12 cellular contexts compared by ENCODE assay signal in genomic region chr1:19212167-19212566, GRCh38. TPM values are rescaled to one million over a fixed set of nuclear protein-coding genes. Genes with fewer than 3 reads are reported as not detected.
DNase-seq lines count a peak whose midpoint lies in the region; ATAC-seq and TF ChIP-seq lines count a peak whose summit lies in the region.
"Had no signal": no experiment of that assay in that cellular context is flagged by ENCODE, and none has a peak within 500 bp of the region (broad histone marks: within the 10 kb centered on the region; RNA-seq: fewer than 3 reads in every experiment).

No MANE protein-coding gene starts in this region.

- peak overlapping the region; percentile 55 for H3K4me3 Mint-ChIP-seq in activated T-cell treated with anti-CD3 and anti-CD28 coated beads, Interleukin-2, amount 50 U/mL, for 4 hours
- peak overlapping the region; percentile 4 for H3K4me3 Mint-ChIP-seq in osteocyte (ENCODE audit: unreplicated experiment)
- H3K4me3 Mint-ChIP-seq: activated B cell treated with CpG ODN at 0.5 μM for 24 hours had no signal

- H3K4me1 Mint-ChIP-seq in activated T-cell treated with anti-CD3 and anti-CD28 coated beads, Interleukin-2, amount 50 U/mL, for 4 hours (ENCODE audit: low read depth): peaks cover 63% of the 10 kb centered on the region
- peaks cover 42% of the 10 kb centered on the region for H3K4me1 Mint-ChIP-seq in osteocyte (ENCODE audit: unreplicated experiment)

- BruUV-seq in PC-3 (replicated peaks; lab: Mats Ljungman, UMichigan) (no TSS peak), mammary epithelial cell (replicated peaks; lab: Mats Ljungman, UMichigan) (no TSS peak)

- TF ChIP-seq CTCF in PC-3 (conservative IDR thresholded peaks at IDR 0.05; ENCODE audit: low read depth, low read length): no peak
- TF ChIP-seq CTCF in mammary epithelial cell (conservative IDR thresholded peaks at IDR 0.05 in 1 of 2, IDR thresholded peaks at IDR 0.05 in 1 of 2; ENCODE audit: extremely low read depth in 1 of 2, insufficient read depth in 1 of 2, low read depth in 1 of 2, low read length in 2 of 2): no peak
- no peak for TF ChIP-seq CTCF in osteocyte (IDR thresholded peaks at IDR 0.05)

- H3K27me3 Mint-ChIP-seq in activated T-cell treated with anti-CD3 and anti-CD28 coated beads, Interleukin-2, amount 50 U/mL, for 4 hours (ENCODE audit: low read depth): no peaks in the 10 kb centered on the region
- no peaks in the 10 kb centered on the region for H3K27me3 Mint-ChIP-seq in osteocyte (ENCODE audit: unreplicated experiment)
- H3K27me3 Mint-ChIP-seq: activated B cell treated with CpG ODN at 0.5 μM for 24 hours had no signal

- intact Hi-C loops in PC-3 (cut with micrococcal nuclease) (no loop called here), mammary epithelial cell (cut with micrococcal nuclease) (no loop called here)

- H3K9ac ChIP-seq in PC-3 (ENCODE audit: low read length): no peak overlapping the region; the same call in 1 of the 2 replicates
- H3K9ac ChIP-seq in mammary epithelial cell (ENCODE audit: insufficient read depth, low read length): no peak overlapping the region

- H3K27me3 ChIP-seq in PC-3 (ENCODE audit: low read length): no peaks in the 10 kb centered on the region
- H3K27me3 ChIP-seq in mammary epithelial cell (ENCODE audit: insufficient read depth, low read length): no peaks in the 10 kb centered on the region

- H4K20me1 ChIP-seq in PC-3 (ENCODE audit: low read length) (peaks cover 18% of the 10 kb centered on the region), mammary epithelial cell (ENCODE audit: insufficient read depth, low read length) (no peaks in the 10 kb centered on the region)

- H3K79me2 ChIP-seq in PC-3 (ENCODE audit: low read length) (peaks cover 74% of the 10 kb centered on the region), mammary epithelial cell (ENCODE audit: insufficient read depth, low read length) (peaks cover 84% of the 10 kb centered on the region)

- peaks cover 34% of the 10 kb centered on the region for H3K4me1 ChIP-seq in PC-3 (ENCODE audit: insufficient read depth, low read length)
- peaks cover 19% of the 10 kb centered on the region for H3K4me1 ChIP-seq in mammary epithelial cell (ENCODE audit: insufficient read depth, low read length)

- no peaks in the 10 kb centered on the region for H3K9me3 Mint-ChIP-seq in activated T-cell treated with anti-CD3 and anti-CD28 coated beads, Interleukin-2, amount 50 U/mL, for 4 hours
- no peaks in the 10 kb centered on the region for H3K9me3 Mint-ChIP-seq in osteocyte (ENCODE audit: unreplicated experiment)
- H3K9me3 Mint-ChIP-seq: activated B cell treated with CpG ODN at 0.5 μM for 24 hours had no signal

- H3K27ac Mint-ChIP-seq in osteocyte (ENCODE audit: unreplicated experiment): no peak overlapping the region

- dilution Hi-C loops in mammary epithelial cell (cut with HindIII; ENCODE audit: low sequenced_read_pairs): loop anchor here (5.0 kb wide), 1 partner anchor 45 kb away; no protein-coding TSS in a partner anchor

- in situ Hi-C loops in mammary epithelial cell (cut with MboI; ENCODE audit: low sequenced_read_pairs in 2 of 2): no loop called here

- H3K36me3 ChIP-seq in PC-3 (ENCODE audit: low read depth, low read length): peaks cover 22% of the 10 kb centered on the region
- H3K36me3 ChIP-seq in mammary epithelial cell (ENCODE audit: insufficient read depth, low read length): peaks cover 9% of the 10 kb centered on the region

- peaks cover 19% of the 10 kb centered on the region for H3K36me3 Mint-ChIP-seq in activated T-cell treated with anti-CD3 and anti-CD28 coated beads, Interleukin-2, amount 50 U/mL, for 4 hours (ENCODE audit: insufficient read depth)
- peaks cover 11% of the 10 kb centered on the region for H3K36me3 Mint-ChIP-seq in osteocyte (ENCODE audit: unreplicated experiment)

- no peak for DNase-seq in activated T-cell treated with anti-CD3 and anti-CD28 coated beads, Interleukin-2, amount 50 U/mL, for 4 hours
- DNase-seq in activated T-cell treated with anti-CD3 and anti-CD28 coated beads for 4 hours: no peak
- DNase-seq in PC-3: no peak
- no peak for DNase-seq in mammary epithelial cell
- no peak for DNase-seq in osteocyte (ENCODE audit: extremely low spot score, unreplicated experiment)
- DNase-seq in DMS 273 treated with DMSO at 0.1 percent for 48 hours (lab: John Stamatoyannopoulos, UW): no peak
- no peak for DNase-seq in GOT3 (lab: John Stamatoyannopoulos, UW)
- no peak for DNase-seq in NCI-H526 treated with DMSO at 0.1 percent for 48 hours (lab: John Stamatoyannopoulos, UW)
- DNase-seq: activated B cell treated with CpG ODN at 0.5 μM for 24 hours, activated gamma-delta T cell, MV-4-11, NCI-H510A had no signal

- ATAC-seq in activated T-cell treated with anti-CD3 and anti-CD28 coated beads, Interleukin-2, amount 50 U/mL, for 4 hours: no peak
- no peak for ATAC-seq in PC-3

- peak overlapping the region; percentile 98 for H3K4me2 ChIP-seq in PC-3 (ENCODE audit: low read length)
- H3K4me2 ChIP-seq in mammary epithelial cell (ENCODE audit: insufficient read depth, low read depth, low read length): peak overlapping the region; percentile 20

- H3K4me3 ChIP-seq in PC-3 (ENCODE audit: low read length) (peak overlapping the region; percentile 35; the same call in 1 of the 2 replicates), mammary epithelial cell (replicated peaks in 1 of 3; ENCODE audit: insufficient read depth in 1 of 3, low read depth in 2 of 3, low read length in 3 of 3) (no peak overlapping the region)

- H2AFZ ChIP-seq in PC-3 (ENCODE audit: low read length) (no peak overlapping the region), mammary epithelial cell (ENCODE audit: low read depth, low read length) (no peak overlapping the region)

- H3K9me2 ChIP-seq in PC-3 (replicated peaks; ENCODE audit: low read length): no peaks in the 10 kb centered on the region

- CTCF ChIA-PET in PC-3 (lab: Charles Lee) (no interaction called here), mammary epithelial cell (lab: Charles Lee; ENCODE audit: low non-redundant PET) (no interaction called here)

- no peaks in the 10 kb centered on the region for H3F3A ChIP-seq in PC-3 (ENCODE audit: low read length, unreplicated experiment)

- no peaks in the 10 kb centered on the region for H3K9me3 ChIP-seq in PC-3 (ENCODE audit: low read length)
- H3K9me3 ChIP-seq in mammary epithelial cell (replicated peaks; ENCODE audit: insufficient read depth, low read length): no peaks in the 10 kb centered on the region

- POLR2A ChIA-PET in PC-3 (lab: Charles Lee; ENCODE audit: unreplicated experiment): no interaction called here

- no peak overlapping the region for H3K27ac ChIP-seq in PC-3 (ENCODE audit: low read length)
- H3K27ac ChIP-seq in mammary epithelial cell (ENCODE audit: insufficient read depth, low read depth, low read length): no peak overlapping the region

RNA-seq across cellular contexts. Expression of gene UBR4, which starts 2.1 kb away (rescaled TPM):
- total RNA-seq in activated T-cell treated with anti-CD3 and anti-CD28 coated beads, Interleukin-2, amount 50 U/mL, for 4 hours: 100 to 1,000 TPM; 102 to 123 (median 108) TPM
- total RNA-seq in PC-3 (2014; rRNA removed) (141 and 224 TPM in 2 replicates), mammary epithelial cell (100 to 1,000 TPM; 128 to 158 TPM), osteocyte (161 and 175 TPM in 2 replicates)
- 35.6 TPM for polyA plus RNA-seq in mammary epithelial cell
- 325 TPM for polyA minus RNA-seq in mammary epithelial cell

RNA-seq across cellular contexts. Expression of gene EMC1, which starts 39.2 kb away (rescaled TPM):
- total RNA-seq in activated T-cell treated with anti-CD3 and anti-CD28 coated beads, Interleukin-2, amount 50 U/mL, for 4 hours: 10 to 100 TPM; 74.8 to 79.6 (median 77.0) TPM
- 60.9 and 78.0 TPM in 2 replicates for total RNA-seq in PC-3 (2014; rRNA removed)
- 10 to 100 TPM; 68.0 to 75.0 TPM for total RNA-seq in mammary epithelial cell
- polyA plus RNA-seq in mammary epithelial cell: 55.7 TPM
- 101 TPM for polyA minus RNA-seq in mammary epithelial cell
- total RNA-seq in osteocyte: 52.2 and 52.9 TPM in 2 replicates

RNA-seq across cellular contexts. Expression of gene MRTO4, which starts 39.4 kb away (rescaled TPM):
- total RNA-seq in activated T-cell treated with anti-CD3 and anti-CD28 coated beads, Interleukin-2, amount 50 U/mL, for 4 hours: 100 to 1,000 TPM; 199 to 231 (median 207) TPM
- 114 and 117 TPM in 2 replicates for total RNA-seq in PC-3 (2014; rRNA removed)
- 10 to 100 TPM; 23.3 to 51.6 TPM for total RNA-seq in mammary epithelial cell
- polyA plus RNA-seq in mammary epithelial cell: 73.6 TPM
- polyA minus RNA-seq in mammary epithelial cell: 22.3 TPM
- total RNA-seq in osteocyte: 22.4 and 23.6 TPM in 2 replicates
